In the genomic region with DNA sequence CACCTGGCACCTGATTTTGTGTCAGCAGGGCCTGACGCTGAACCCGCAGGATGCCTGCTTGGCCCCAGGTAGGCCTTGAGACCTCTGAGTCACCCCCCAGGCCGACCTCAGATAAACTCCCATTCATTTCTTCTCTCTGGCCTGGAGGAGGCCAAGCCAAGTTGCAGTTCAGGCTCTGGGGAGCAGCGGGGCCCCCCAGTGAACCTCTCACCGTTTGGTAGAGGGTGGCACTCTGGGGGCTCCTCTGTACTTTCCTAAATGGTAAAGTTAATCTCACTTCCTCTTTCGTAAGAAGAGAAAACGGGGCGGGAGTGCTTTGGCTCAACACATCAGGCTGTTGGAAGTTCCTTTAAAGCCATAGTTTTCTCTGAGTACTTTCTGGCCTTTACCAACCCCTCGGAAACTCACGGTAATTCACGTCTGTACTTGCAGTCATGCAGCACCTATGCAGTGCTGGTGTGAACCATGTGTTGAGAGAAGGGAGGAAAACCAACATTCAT, we compare ENCODE assay signal across 9 cellular contexts. TPM values are rescaled to one million over a fixed set of nuclear protein-coding genes. Genes with fewer than 3 reads are reported as not detected.
DNase-seq lines count a peak whose midpoint lies in the region; ATAC-seq and TF ChIP-seq lines count a peak whose summit lies in the region.
"Had no signal": no experiment of that assay in that cellular context is flagged by ENCODE, and none has a peak within 500 bp of the region (broad histone marks: within the 10 kb centered on the region; RNA-seq: fewer than 3 reads in every experiment).

No MANE protein-coding gene starts in this region.

- H3K27me3 ChIP-seq in sigmoid colon: no peaks in the 10 kb centered on the region
- H3K27me3 ChIP-seq: ovary had no signal

- H3K9me3 ChIP-seq in sigmoid colon: no peaks in the 10 kb centered on the region
- H3K9me3 ChIP-seq: ovary had no signal

- no peak overlapping the region for H3K4me3 ChIP-seq in sigmoid colon
- H3K4me3 ChIP-seq: ovary had no signal

- peak; percentile 45 for ATAC-seq in GM19023 (IDR thresholded peaks at IDR 0.05; ENCODE audit: unreplicated experiment)
- peak; percentile 55 for ATAC-seq in HG03045 (IDR thresholded peaks at IDR 0.05; ENCODE audit: unreplicated experiment)

- TF ChIP-seq CTCF in sigmoid colon (IDR thresholded peaks at IDR 0.05): no peak

- intact Hi-C loops in sigmoid colon (cut with DNase I): loop anchor here (5.0 to 10.0 kb wide), 2 partner anchors 204 to 977 kb away; a partner anchor contains a TSS

- H3K27ac ChIP-seq in angular gyrus (ENCODE audit: low read depth, low read length) (peak overlapping the region; percentile 88), sigmoid colon (peak overlapping the region; percentile 62 to 94 (median 82))
- H3K27ac ChIP-seq: ovary had no signal

- TF ChIP-seq EP300 in sigmoid colon (IDR thresholded peaks at IDR 0.05): no peak

- H3K36me3 ChIP-seq in sigmoid colon: no peaks in the 10 kb centered on the region
- H3K36me3 ChIP-seq: ovary had no signal

- TF ChIP-seq POLR2A in sigmoid colon (IDR thresholded peaks at IDR 0.05): no peak

- DNase-seq in sigmoid colon (no peak), AG08396 (ENCODE audit: low spot score) (no peak), iPS-NIHi7 (ENCODE audit: extremely low spot score) (no peak), NCI-H524 (lab: John Stamatoyannopoulos, UW) (no peak)
- DNase-seq in stimulated activated CD4-positive, alpha-beta T cell treated with anti-CD3 and anti-CD28 coated beads, Interleukin-12 subunit alpha, Interleukin-12 subunit beta, amount 100 ng/mL, for 4 hours: no peak
- DNase-seq: ovary had no signal

- H3K4me1 ChIP-seq in sigmoid colon: peaks cover 0 to 68% (median 59%) of the 10 kb centered on the region in 4 donors

- 49 to 76% methylated on average over 11 of the region's 11 CpGs for WGBS in sigmoid colon, 2 donors

RNA-seq across cellular contexts. Expression of a gene that starts 2.8 kb away (rescaled TPM):
- total RNA-seq in sigmoid colon: 10 to 100 TPM; 16.3 to 25.5 (median 21.5) TPM
- polyA plus RNA-seq in sigmoid colon: 10 to 100 TPM in 2 of 3 donors, 1 to 10 TPM in 1; 8.4 to 14.3 (median 12.5) TPM
